Comparison of ENCODE assay signal across 32 cellular contexts in genomic region chr18:62088146-62088545, GRCh38.
DNase-seq lines count a peak whose midpoint lies in the region; ATAC-seq, FAIRE-seq and TF ChIP-seq lines count a peak whose summit lies in the region.
"Had no signal": no experiment of that assay in that cellular context is flagged by ENCODE, and none has a peak within 500 bp of the region (broad histone marks: within the 10 kb centered on the region; RNA-seq: fewer than 3 reads in every experiment).

No MANE protein-coding gene starts in this region.

- H3K4me3 Mint-ChIP-seq in T-helper 17 cell (no peak overlapping the region), WTC11 (no peak overlapping the region)
- no peak overlapping the region for H3K4me3 Mint-ChIP-seq in activated naive CD8-positive, alpha-beta T cell treated with anti-CD3 and anti-CD28 coated beads for 36 hours
- H3K4me3 Mint-ChIP-seq: activated CD8-positive, alpha-beta T cell treated with anti-CD3 and anti-CD28 coated beads, Interleukin-2, amount 10 ng/mL, durations not matched to agents 7 days and 5 days; activated naive CD8-positive, alpha-beta T cell treated with anti-CD3 and anti-CD28 coated beads, Interleukin-2, amount 10 ng/mL, durations not matched to agents 7 days and 5 days; central memory CD8-positive, alpha-beta T cell; mesothelial cell of epicardium; natural killer cell treated with Interleukin-12 subunit alpha and Interleukin-12 subunit beta and Interleukin-15 and Interleukin-18, amount 100 ng/mL, for 72 hours had no signal

- DNase-seq in AG20443 (ENCODE audit: low spot score), result peak; percentile 15
- DNase-seq in GM19239 (ENCODE audit: insufficient read length, low spot score), result no peak
- no peak for DNase-seq in T-helper 17 cell
- DNase-seq in iris pigment epithelial cell (ENCODE audit: low read depth), result peak; percentile 46
- no peak for DNase-seq in WTC11 (ENCODE audit: low spot score)
- no peak for DNase-seq in activated naive CD8-positive, alpha-beta T cell treated with anti-CD3 and anti-CD28 coated beads for 36 hours
- DNase-seq in stimulated activated CD4-positive, alpha-beta T cell treated with anti-CD3 and anti-CD28 coated beads, Interleukin-2, amount 100 ng/mL, for 48 hours, result no peak
- DNase-seq: activated CD4-positive, alpha-beta T cell treated with anti-CD3 and anti-CD28 coated beads for 1 hour; activated CD8-positive, alpha-beta T cell treated with anti-CD3 and anti-CD28 coated beads, Interleukin-2, amount 10 ng/mL, durations not matched to agents 7 days and 5 days; activated effector memory CD4-positive, alpha-beta T cell treated with anti-CD3 and anti-CD28 coated beads, Interleukin-2, amount 50 U/mL, for 16 hours; activated naive CD8-positive, alpha-beta T cell treated with anti-CD3 and anti-CD28 coated beads, Interleukin-2, amount 10 ng/mL, durations not matched to agents 7 days and 5 days; activated T-cell treated with anti-CD3 and anti-CD28 coated beads for 4 hours; dermis blood vessel endothelial cell; EL; NCI-H1105 treated with DMSO at 0.1 percent for 48 hours; NCI-H2029; NCI-H345; NCI-H748 treated with DMSO at 0.1 percent for 48 hours; Peyer's patch; SIG-M5; stomach; T-helper 1 cell; tibial artery had no signal

- H3K27ac Mint-ChIP-seq in T-helper 17 cell (no peak overlapping the region), WTC11 (no peak overlapping the region)
- no peak overlapping the region for H3K27ac Mint-ChIP-seq in activated naive CD8-positive, alpha-beta T cell treated with anti-CD3 and anti-CD28 coated beads for 36 hours
- H3K27ac Mint-ChIP-seq: activated CD8-positive, alpha-beta T cell treated with anti-CD3 and anti-CD28 coated beads, Interleukin-2, amount 10 ng/mL, durations not matched to agents 7 days and 5 days; activated naive CD8-positive, alpha-beta T cell treated with anti-CD3 and anti-CD28 coated beads, Interleukin-2, amount 10 ng/mL, durations not matched to agents 7 days and 5 days; mesothelial cell of epicardium; natural killer cell treated with Interleukin-12 subunit alpha and Interleukin-12 subunit beta and Interleukin-15 and Interleukin-18, amount 100 ng/mL, for 72 hours had no signal

- POLR2A ChIA-PET in WTC11 (lab: Charles Lee), result no interaction called here

- H3K36me3 Mint-ChIP-seq in T-helper 17 cell (ENCODE audit: low read depth), result peaks cover 18% of the 10 kb centered on the region
- no peaks in the 10 kb centered on the region for H3K36me3 Mint-ChIP-seq in WTC11
- peaks cover 21% of the 10 kb centered on the region for H3K36me3 Mint-ChIP-seq in activated naive CD8-positive, alpha-beta T cell treated with anti-CD3 and anti-CD28 coated beads for 36 hours

- no peaks in the 10 kb centered on the region for H3K9me3 ChIP-seq in T-helper 17 cell (ENCODE audit: control insufficient read depth, low read length, poor library complexity, severe bottlenecking)
- H3K9me3 ChIP-seq: A549; BLaER1 treated with 17β-estradiol and CSF1 and Interleukin-3, amounts not matched to agents 10 nM and 100 nM; esophagus muscularis mucosa; Peyer's patch; stomach; tibial artery had no signal

- ATAC-seq in T-helper 17 cell (peak; percentile 71), WTC11 (no peak), GM21367 (IDR thresholded peaks at IDR 0.05; ENCODE audit: unreplicated experiment) (no peak)
- ATAC-seq: A549; activated CD8-positive, alpha-beta T cell treated with anti-CD3 and anti-CD28 coated beads, Interleukin-2, amount 10 ng/mL, durations not matched to agents 7 days and 5 days; left lobe of liver; natural killer cell treated with Interleukin-12 subunit alpha and Interleukin-12 subunit beta and Interleukin-15 and Interleukin-18, amount 100 ng/mL, for 72 hours had no signal

- no peaks in the 10 kb centered on the region for H3K9me3 Mint-ChIP-seq in WTC11
- no peaks in the 10 kb centered on the region for H3K9me3 Mint-ChIP-seq in activated naive CD8-positive, alpha-beta T cell treated with anti-CD3 and anti-CD28 coated beads for 36 hours
- H3K9me3 Mint-ChIP-seq: activated naive CD8-positive, alpha-beta T cell treated with anti-CD3 and anti-CD28 coated beads, Interleukin-2, amount 10 ng/mL, durations not matched to agents 7 days and 5 days; central memory CD8-positive, alpha-beta T cell; mesothelial cell of epicardium; natural killer cell treated with Interleukin-12 subunit alpha and Interleukin-12 subunit beta and Interleukin-15 and Interleukin-18, amount 100 ng/mL, for 72 hours had no signal

- H3K4me1 Mint-ChIP-seq in T-helper 17 cell, result peaks cover 13% of the 10 kb centered on the region
- H3K4me1 Mint-ChIP-seq in WTC11, result no peaks in the 10 kb centered on the region; the same call in 1 of the 2 replicates
- peaks cover 26% of the 10 kb centered on the region for H3K4me1 Mint-ChIP-seq in activated naive CD8-positive, alpha-beta T cell treated with anti-CD3 and anti-CD28 coated beads for 36 hours
- H3K4me1 Mint-ChIP-seq: central memory CD8-positive, alpha-beta T cell had no signal

- CTCF ChIA-PET in WTC11 (lab: Charles Lee), result no interaction called here

- H3K27me3 Mint-ChIP-seq in T-helper 17 cell (no peaks in the 10 kb centered on the region), WTC11 (ENCODE audit: low read depth) (no peaks in the 10 kb centered on the region)
- no peaks in the 10 kb centered on the region for H3K27me3 Mint-ChIP-seq in activated naive CD8-positive, alpha-beta T cell treated with anti-CD3 and anti-CD28 coated beads for 36 hours
- H3K27me3 Mint-ChIP-seq: activated naive CD8-positive, alpha-beta T cell treated with anti-CD3 and anti-CD28 coated beads, Interleukin-2, amount 10 ng/mL, durations not matched to agents 7 days and 5 days; central memory CD8-positive, alpha-beta T cell; natural killer cell treated with Interleukin-12 subunit alpha and Interleukin-12 subunit beta and Interleukin-15 and Interleukin-18, amount 100 ng/mL, for 72 hours had no signal

- no peak for TF ChIP-seq CTCF in WTC11 (IDR thresholded peaks at IDR 0.05)

- FAIRE-seq in GM19239 (lab: Jason Lieb, UNC), result peak; percentile 35
- FAIRE-seq: A549, TTC549 had no signal

TF ChIP-seq in WTC11, 78 proteins besides CTCF, POLR2A, EP300 and RAD21 (continues in another document):
- TF ChIP-seq NFYB (CRISPR knock-in tag; conservative IDR thresholded peaks at IDR 0.05; ENCODE audit: low read depth) (no peak), JUN (CRISPR knock-in tag; IDR thresholded peaks at IDR 0.05) (no peak), ZNF425 (CRISPR knock-in tag; conservative IDR thresholded peaks at IDR 0.05) (no peak), GRHL2 (CRISPR knock-in tag; IDR thresholded peaks at IDR 0.05; ENCODE audit: insufficient replicate concordance, severe bottlenecking) (no peak), ZNF121 (CRISPR knock-in tag; IDR thresholded peaks at IDR 0.05) (no peak), ESRRA (CRISPR knock-in tag; IDR thresholded peaks at IDR 0.05; ENCODE audit: borderline replicate concordance) (no peak), SOX15 (CRISPR knock-in tag; IDR thresholded peaks at IDR 0.05) (no peak), ZNF671 (CRISPR knock-in tag; IDR thresholded peaks at IDR 0.05) (no peak), ZNF317 (CRISPR knock-in tag; IDR thresholded peaks at IDR 0.05; ENCODE audit: borderline replicate concordance, low read depth) (no peak), TCF7 (CRISPR knock-in tag; IDR thresholded peaks at IDR 0.05; ENCODE audit: low read depth) (no peak), NR1H2 (CRISPR knock-in tag; IDR thresholded peaks at IDR 0.05) (no peak), GTF2I (CRISPR knock-in tag; conservative IDR thresholded peaks at IDR 0.05) (no peak)
- TF ChIP-seq, protein P1, sequence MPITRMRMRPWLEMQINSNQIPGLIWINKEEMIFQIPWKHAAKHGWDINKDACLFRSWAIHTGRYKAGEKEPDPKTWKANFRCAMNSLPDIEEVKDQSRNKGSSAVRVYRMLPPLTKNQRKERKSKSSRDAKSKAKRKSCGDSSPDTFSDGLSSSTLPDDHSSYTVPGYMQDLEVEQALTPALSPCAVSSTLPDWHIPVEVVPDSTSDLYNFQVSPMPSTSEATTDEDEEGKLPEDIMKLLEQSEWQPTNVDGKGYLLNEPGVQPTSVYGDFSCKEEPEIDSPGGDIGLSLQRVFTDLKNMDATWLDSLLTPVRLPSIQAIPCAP (CRISPR knock-in tag; IDR thresholded peaks at IDR 0.05), result no peak
- TF ChIP-seq, protein P2, sequence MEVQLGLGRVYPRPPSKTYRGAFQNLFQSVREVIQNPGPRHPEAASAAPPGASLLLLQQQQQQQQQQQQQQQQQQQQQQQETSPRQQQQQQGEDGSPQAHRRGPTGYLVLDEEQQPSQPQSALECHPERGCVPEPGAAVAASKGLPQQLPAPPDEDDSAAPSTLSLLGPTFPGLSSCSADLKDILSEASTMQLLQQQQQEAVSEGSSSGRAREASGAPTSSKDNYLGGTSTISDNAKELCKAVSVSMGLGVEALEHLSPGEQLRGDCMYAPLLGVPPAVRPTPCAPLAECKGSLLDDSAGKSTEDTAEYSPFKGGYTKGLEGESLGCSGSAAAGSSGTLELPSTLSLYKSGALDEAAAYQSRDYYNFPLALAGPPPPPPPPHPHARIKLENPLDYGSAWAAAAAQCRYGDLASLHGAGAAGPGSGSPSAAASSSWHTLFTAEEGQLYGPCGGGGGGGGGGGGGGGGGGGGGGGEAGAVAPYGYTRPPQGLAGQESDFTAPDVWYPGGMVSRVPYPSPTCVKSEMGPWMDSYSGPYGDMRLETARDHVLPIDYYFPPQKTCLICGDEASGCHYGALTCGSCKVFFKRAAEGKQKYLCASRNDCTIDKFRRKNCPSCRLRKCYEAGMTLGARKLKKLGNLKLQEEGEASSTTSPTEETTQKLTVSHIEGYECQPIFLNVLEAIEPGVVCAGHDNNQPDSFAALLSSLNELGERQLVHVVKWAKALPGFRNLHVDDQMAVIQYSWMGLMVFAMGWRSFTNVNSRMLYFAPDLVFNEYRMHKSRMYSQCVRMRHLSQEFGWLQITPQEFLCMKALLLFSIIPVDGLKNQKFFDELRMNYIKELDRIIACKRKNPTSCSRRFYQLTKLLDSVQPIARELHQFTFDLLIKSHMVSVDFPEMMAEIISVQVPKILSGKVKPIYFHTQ (CRISPR knock-in tag; IDR thresholded peaks at IDR 0.05), result no peak

Comparison
In these comparisons a context has a peak if more than half of its experiments do, and no peak if none do; other contexts are left out.
1. DNase-seq: peak in AG20443 (single experiment) and iris pigment epithelial cell (single experiment); none in GM19239 (single experiment), T-helper 17 cell (0 of 3), WTC11 (single experiment), activated naive CD8-positive, alpha-beta T cell treated with anti-CD3 and anti-CD28 coated beads for 36 hours (single experiment) and stimulated activated CD4-positive, alpha-beta T cell treated with anti-CD3 and anti-CD28 coated beads, Interleukin-2, amount 100 ng/mL, for 48 hours (0 of 2).